In the genomic region with DNA sequence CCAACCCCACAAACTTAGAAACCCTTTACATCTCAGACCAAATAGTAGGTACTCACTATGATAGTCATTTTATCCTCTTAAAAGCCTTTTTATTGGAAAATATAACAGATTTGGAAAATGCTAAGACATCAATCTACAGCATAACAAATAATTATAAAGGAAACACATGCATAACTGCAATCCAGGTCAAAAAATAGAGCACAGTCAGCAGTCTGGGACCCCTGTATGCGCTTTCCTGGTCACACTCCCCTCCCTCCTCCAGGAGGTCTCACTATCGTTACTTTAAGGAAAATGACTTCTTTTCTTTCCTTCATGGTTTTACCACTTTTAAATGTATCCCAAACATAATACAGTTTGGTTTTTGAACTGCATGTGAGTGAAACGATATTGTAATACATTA, we compare ENCODE assay signal across 39 cellular contexts.
"Had no signal": no experiment of that assay in that cellular context is flagged by ENCODE, and none has a peak within 500 bp of the region (broad histone marks: within the 10 kb centered on the region; RNA-seq: fewer than 3 reads in every experiment).

No MANE protein-coding gene starts in this region.

- H3K4me1 ChIP-seq: adrenal gland, ascending aorta, body of pancreas, breast epithelium had no signal

- H3K27ac ChIP-seq: adrenal gland, ascending aorta, body of pancreas, brain microvascular endothelial cell, breast epithelium, cardiac muscle cell had no signal

- ATAC-seq: activated naive CD4-positive, alpha-beta T cell treated with anti-CD3 and anti-CD28 coated beads, Interleukin-2, amount 50 U/mL, for 72 hours; activated naive CD8-positive, alpha-beta T cell treated with anti-CD3 and anti-CD28 coated beads, Interleukin-2, amount 50 U/mL, for 24 hours; activated T-cell treated with anti-CD3 and anti-CD28 coated beads, Interleukin-2, amount 50 U/mL, for 4 hours; activated T-cell treated with anti-CD3 and anti-CD28 coated beads, Interleukin-2, amount 50 U/mL, for 72 hours; activated T-helper 17 cell treated with anti-CD3 and anti-CD28 coated beads, Interleukin-2, amount 50 U/mL, for 72 hours; body of pancreas had no signal

- H3K9me3 ChIP-seq: adrenal gland, ascending aorta, body of pancreas, breast epithelium had no signal

- H3K27me3 Mint-ChIP-seq: brain had no signal

- H3K27ac Mint-ChIP-seq: activated naive CD4-positive, alpha-beta T cell treated with anti-CD3 and anti-CD28 coated beads for 36 hours; activated naive CD4-positive, alpha-beta T cell treated with anti-CD3 and anti-CD28 coated beads, Interleukin-2, amount 10 ng/mL, durations not matched to agents 7 days and 5 days; activated naive CD4-positive, alpha-beta T cell treated with anti-CD3 and anti-CD28 coated beads, Interleukin-2, amount 50 U/mL, for 24 hours; activated naive CD4-positive, alpha-beta T cell treated with anti-CD3 and anti-CD28 coated beads, Interleukin-2, amount 50 U/mL, for 72 hours; activated naive CD8-positive, alpha-beta T cell; activated naive CD8-positive, alpha-beta T cell treated with anti-CD3 and anti-CD28 coated beads for 36 hours; activated naive CD8-positive, alpha-beta T cell treated with anti-CD3 and anti-CD28 coated beads, Interleukin-2, amount 10 ng/mL, durations not matched to agents 7 days and 5 days; activated naive CD8-positive, alpha-beta T cell treated with anti-CD3 and anti-CD28 coated beads, Interleukin-2, amount 50 U/mL, for 24 hours; activated T-cell treated with anti-CD3 and anti-CD28 coated beads, Interleukin-2, amount 50 U/mL, for 72 hours; activated T-helper 1 cell treated with anti-CD3 and anti-CD28 coated beads, Interleukin-12 subunit alpha, Interleukin-12 subunit beta, Interleukin-2, Interleukin-4 antibody, amounts not matched to agents 30 ng/mL and 10 ng/mL and 1 ng/mL, durations not matched to agents 14 hours and 24 hours and 36 hours; activated T-helper 17 cell treated with anti-CD3 and anti-CD28 coated beads, Interleukin-2, amount 50 U/mL, for 72 hours; activated T-helper 2 cell treated with anti-CD3 and anti-CD28 coated beads, Interferon-gamma antibody, Interleukin-2, Interleukin-4, amounts not matched to agents 10 μg/mL and 5 μg/mL and 100 μg/mL, durations not matched to agents 14 hours and 24 hours and 36 hours; brain had no signal

- DNase-seq: activated effector memory CD4-positive, alpha-beta T cell treated with anti-CD3 and anti-CD28 coated beads, Interleukin-2, amount 50 U/mL, for 16 hours; activated effector memory CD4-positive, alpha-beta T cell treated with Interleukin-2 at 50 U/mL for 16 hours; activated gamma-delta T cell; activated gamma-delta T cell treated with Interleukin-2 at 50 U/mL for 16 hours; activated naive CD4-positive, alpha-beta T cell; activated naive CD4-positive, alpha-beta T cell treated with anti-CD3 and anti-CD28 coated beads for 36 hours; activated naive CD4-positive, alpha-beta T cell treated with anti-CD3 and anti-CD28 coated beads, Interleukin-2, amount 10 ng/mL, durations not matched to agents 7 days and 5 days; activated naive CD4-positive, alpha-beta T cell treated with anti-CD3 and anti-CD28 coated beads, Interleukin-2, amount 50 U/mL, for 16 hours; activated naive CD4-positive, alpha-beta T cell treated with Interleukin-2 at 50 U/mL for 16 hours; activated naive CD8-positive, alpha-beta T cell treated with anti-CD3 and anti-CD28 coated beads for 36 hours; activated naive CD8-positive, alpha-beta T cell treated with anti-CD3 and anti-CD28 coated beads, Interleukin-2, amount 10 ng/mL, durations not matched to agents 7 days and 5 days; activated naive CD8-positive, alpha-beta T cell treated with anti-CD3 and anti-CD28 coated beads, Interleukin-2, amount 50 U/mL, for 24 hours; activated T-cell treated with anti-CD3 and anti-CD28 coated beads, Interleukin-2, amount 50 U/mL, for 4 hours; activated T-cell treated with anti-CD3 and anti-CD28 coated beads, Interleukin-2, amount 50 U/mL, for 48 hours; activated T-cell treated with anti-CD3 and anti-CD28 coated beads, Interleukin-2, amount 50 U/mL, for 72 hours; adrenal gland; amniotic stem cell; amygdala; anterior cingulate cortex; aorta; body of pancreas; brain microvascular endothelial cell; caudate nucleus; central memory CD4-positive, alpha-beta T cell; cerebellar nuclear complex had no signal

- H3K9me3 Mint-ChIP-seq: activated naive CD4-positive, alpha-beta T cell treated with anti-CD3 and anti-CD28 coated beads for 36 hours; activated naive CD4-positive, alpha-beta T cell treated with anti-CD3 and anti-CD28 coated beads, Interleukin-2, amount 10 ng/mL, durations not matched to agents 7 days and 5 days; activated naive CD4-positive, alpha-beta T cell treated with anti-CD3 and anti-CD28 coated beads, Interleukin-2, amount 50 U/mL, for 24 hours; activated naive CD4-positive, alpha-beta T cell treated with anti-CD3 and anti-CD28 coated beads, Interleukin-2, amount 50 U/mL, for 72 hours; activated naive CD8-positive, alpha-beta T cell treated with anti-CD3 and anti-CD28 coated beads, Interleukin-2, amount 50 U/mL, for 24 hours; activated T-cell treated with anti-CD3 and anti-CD28 coated beads, Interleukin-2, amount 50 U/mL, for 4 hours; activated T-cell treated with anti-CD3 and anti-CD28 coated beads, Interleukin-2, amount 50 U/mL, for 72 hours; activated T-helper 1 cell treated with anti-CD3 and anti-CD28 coated beads, Interleukin-12 subunit alpha, Interleukin-12 subunit beta, Interleukin-2, Interleukin-4 antibody, amounts not matched to agents 30 ng/mL and 10 ng/mL and 1 ng/mL, durations not matched to agents 14 hours and 24 hours and 36 hours; activated T-helper 17 cell treated with anti-CD3 and anti-CD28 coated beads, Interleukin-2, amount 50 U/mL, for 72 hours; activated T-helper 2 cell treated with anti-CD3 and anti-CD28 coated beads, Interferon-gamma antibody, Interleukin-2, Interleukin-4, amounts not matched to agents 10 μg/mL and 5 μg/mL and 100 μg/mL, durations not matched to agents 14 hours and 24 hours and 36 hours; brain; central memory CD8-positive, alpha-beta T cell had no signal

- H3K4me1 Mint-ChIP-seq: activated naive CD4-positive, alpha-beta T cell treated with anti-CD3 and anti-CD28 coated beads, Interleukin-2, amount 10 ng/mL, durations not matched to agents 7 days and 5 days; activated naive CD4-positive, alpha-beta T cell treated with anti-CD3 and anti-CD28 coated beads, Interleukin-2, amount 50 U/mL, for 24 hours; activated naive CD8-positive, alpha-beta T cell treated with anti-CD3 and anti-CD28 coated beads, Interleukin-2, amount 50 U/mL, for 24 hours; activated T-helper 17 cell treated with anti-CD3 and anti-CD28 coated beads, Interleukin-2, amount 50 U/mL, for 72 hours; central memory CD8-positive, alpha-beta T cell had no signal

- FAIRE-seq: astrocyte, bronchial epithelial cell, colon had no signal

- H3K4me3 Mint-ChIP-seq: activated naive CD4-positive, alpha-beta T cell treated with anti-CD3 and anti-CD28 coated beads for 36 hours; activated naive CD4-positive, alpha-beta T cell treated with anti-CD3 and anti-CD28 coated beads, Interleukin-2, amount 10 ng/mL, durations not matched to agents 7 days and 5 days; activated naive CD4-positive, alpha-beta T cell treated with anti-CD3 and anti-CD28 coated beads, Interleukin-2, amount 50 U/mL, for 24 hours; activated naive CD8-positive, alpha-beta T cell; activated naive CD8-positive, alpha-beta T cell treated with anti-CD3 and anti-CD28 coated beads for 36 hours; activated naive CD8-positive, alpha-beta T cell treated with anti-CD3 and anti-CD28 coated beads, Interleukin-2, amount 10 ng/mL, durations not matched to agents 7 days and 5 days; activated naive CD8-positive, alpha-beta T cell treated with anti-CD3 and anti-CD28 coated beads, Interleukin-2, amount 50 U/mL, for 24 hours; activated T-cell treated with anti-CD3 and anti-CD28 coated beads, Interleukin-2, amount 50 U/mL, for 4 hours; activated T-cell treated with anti-CD3 and anti-CD28 coated beads, Interleukin-2, amount 50 U/mL, for 72 hours; activated T-helper 1 cell treated with anti-CD3 and anti-CD28 coated beads, Interleukin-12 subunit alpha, Interleukin-12 subunit beta, Interleukin-2, Interleukin-4 antibody, amounts not matched to agents 30 ng/mL and 10 ng/mL and 1 ng/mL, durations not matched to agents 14 hours and 24 hours and 36 hours; activated T-helper 17 cell treated with anti-CD3 and anti-CD28 coated beads, Interleukin-2, amount 50 U/mL, for 72 hours; brain; central memory CD8-positive, alpha-beta T cell had no signal

- H3K36me3 ChIP-seq: adrenal gland, ascending aorta, brain microvascular endothelial cell, breast epithelium, cardiac muscle cell had no signal

- H3K36me3 Mint-ChIP-seq: activated naive CD4-positive, alpha-beta T cell treated with anti-CD3 and anti-CD28 coated beads, Interleukin-2, amount 10 ng/mL, durations not matched to agents 7 days and 5 days; activated naive CD4-positive, alpha-beta T cell treated with anti-CD3 and anti-CD28 coated beads, Interleukin-2, amount 50 U/mL, for 24 hours; activated naive CD4-positive, alpha-beta T cell treated with anti-CD3 and anti-CD28 coated beads, Interleukin-2, amount 50 U/mL, for 72 hours; activated naive CD8-positive, alpha-beta T cell; activated naive CD8-positive, alpha-beta T cell treated with anti-CD3 and anti-CD28 coated beads for 36 hours; brain had no signal

- H3K27me3 ChIP-seq: adrenal gland, ascending aorta, body of pancreas, brain microvascular endothelial cell, breast epithelium, cardiac muscle cell had no signal

- H3K4me3 ChIP-seq: adrenal gland, ascending aorta, body of pancreas, breast epithelium, cardiac muscle cell had no signal
